ENCODE assay signal across 17 cellular contexts in the genomic region with DNA sequence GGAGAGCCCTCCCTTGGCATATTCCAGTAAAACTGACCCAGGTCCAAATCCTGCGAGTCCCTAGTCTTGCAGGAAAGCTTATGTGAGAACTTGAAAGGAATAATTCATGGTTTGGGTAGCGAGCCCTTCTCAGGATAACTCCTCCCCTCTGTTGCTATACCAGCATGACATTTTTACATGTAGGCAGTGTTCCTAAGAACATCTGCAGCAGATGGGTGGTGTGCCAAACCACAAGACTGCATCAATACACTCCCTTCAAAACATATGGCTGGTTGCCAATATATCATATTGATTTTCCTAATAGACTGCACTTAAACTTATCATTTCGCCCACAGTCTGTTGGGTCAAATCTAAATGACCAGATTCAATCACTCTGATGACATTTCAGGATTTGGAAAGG. TPM values are rescaled to one million over a fixed set of nuclear protein-coding genes. Genes with fewer than 3 reads are reported as not detected.
DNase-seq lines count a peak whose midpoint lies in the region; ATAC-seq and TF ChIP-seq lines count a peak whose summit lies in the region.
"Had no signal": no experiment of that assay in that cellular context is flagged by ENCODE, and none has a peak within 500 bp of the region (broad histone marks: within the 10 kb centered on the region; RNA-seq: fewer than 3 reads in every experiment).

No MANE protein-coding gene starts in this region.

- CTCF ChIA-PET in CD8-positive, alpha-beta T cell (lab: Charles Lee) = interaction anchor here (1.0 to 5.2 kb wide), 2 partner anchors 80 to 200 kb away, joined by 3 to 91 read pairs; no protein-coding TSS in a partner anchor
- CTCF ChIA-PET in CD8-positive, alpha-beta memory T cell (lab: Charles Lee) = no interaction called here

- H3K27me3 ChIP-seq in CD8-positive, alpha-beta T cell (ENCODE audit: insufficient read depth, low read length) = no peaks in the 10 kb centered on the region
- no peaks in the 10 kb centered on the region for H3K27me3 ChIP-seq in CD8-positive, alpha-beta memory T cell (ENCODE audit: insufficient read depth, low read length, poor library complexity, severe bottlenecking)
- H3K27me3 ChIP-seq: BE2C, right atrium auricular region, vagina had no signal

- ATAC-seq in left lobe of liver = peak; percentile 57
- ATAC-seq in CD8-positive, alpha-beta T cell = no peak
- no peak for ATAC-seq in HG03469 (IDR thresholded peaks at IDR 0.05; ENCODE audit: unreplicated experiment)
- ATAC-seq: natural killer cell treated with Interleukin-12 subunit alpha and Interleukin-12 subunit beta and Interleukin-15 and Interleukin-18, amount 100 ng/mL, for 72 hours had no signal

- H3K36me3 Mint-ChIP-seq in chondrocyte (ENCODE audit: low read depth) = peaks cover 13% of the 10 kb centered on the region
- H3K36me3 Mint-ChIP-seq in CD8-positive, alpha-beta T cell = peaks cover 73% of the 10 kb centered on the region
- peaks cover 9 to 77% (median 18%) of the 10 kb centered on the region in 3 donors for H3K36me3 Mint-ChIP-seq in CD8-positive, alpha-beta memory T cell

- H3K4me1 Mint-ChIP-seq in chondrocyte (ENCODE audit: low read depth) = peaks cover 24% of the 10 kb centered on the region
- peaks cover 9% of the 10 kb centered on the region for H3K4me1 Mint-ChIP-seq in CD8-positive, alpha-beta T cell (ENCODE audit: low read depth)
- H3K4me1 Mint-ChIP-seq in CD8-positive, alpha-beta memory T cell = peaks cover 5 to 21% (median 10%) of the 10 kb centered on the region in 3 donors

- TF ChIP-seq CTCF in chondrocyte (IDR thresholded peaks at IDR 0.05) = no peak
- no peak for TF ChIP-seq CTCF in CD8-positive, alpha-beta T cell (IDR thresholded peaks at IDR 0.05)

- no peak overlapping the region for H3K27ac Mint-ChIP-seq in chondrocyte (ENCODE audit: unreplicated experiment)
- H3K27ac Mint-ChIP-seq in CD8-positive, alpha-beta T cell = no peak overlapping the region
- no peak overlapping the region for H3K27ac Mint-ChIP-seq in CD8-positive, alpha-beta memory T cell
- H3K27ac Mint-ChIP-seq: activated B cell treated with CpG ODN at 0.5 μM for 24 hours; activated naive CD4-positive, alpha-beta T cell treated with anti-CD3 and anti-CD28 coated beads, Interleukin-2, amount 50 U/mL, for 24 hours; natural killer cell treated with Interleukin-12 subunit alpha and Interleukin-12 subunit beta and Interleukin-15 and Interleukin-18, amount 100 ng/mL, for 72 hours had no signal

- peaks cover 44% of the 10 kb centered on the region for H3K36me3 ChIP-seq in CD8-positive, alpha-beta T cell (ENCODE audit: insufficient read depth, low read length)
- peaks cover 27% of the 10 kb centered on the region for H3K36me3 ChIP-seq in CD8-positive, alpha-beta memory T cell (ENCODE audit: insufficient read depth, low read length)

- H3K4me1 ChIP-seq in CD8-positive, alpha-beta T cell (ENCODE audit: insufficient read depth, low read length) = no peaks in the 10 kb centered on the region
- H3K4me1 ChIP-seq in CD8-positive, alpha-beta memory T cell (ENCODE audit: insufficient read depth, low read length) = no peaks in the 10 kb centered on the region

- H3K9me3 ChIP-seq in CD8-positive, alpha-beta T cell (ENCODE audit: low read length) = no peaks in the 10 kb centered on the region
- H3K9me3 ChIP-seq in CD8-positive, alpha-beta memory T cell (ENCODE audit: low read length) = no peaks in the 10 kb centered on the region
- H3K9me3 ChIP-seq: BE2C, right atrium auricular region, vagina had no signal

- no peak overlapping the region for H3K4me3 ChIP-seq in CD8-positive, alpha-beta T cell (ENCODE audit: low read depth, low read length)
- H3K4me3 ChIP-seq in CD8-positive, alpha-beta memory T cell (ENCODE audit: low read length) = no peak overlapping the region
- H3K4me3 ChIP-seq: right atrium auricular region, vagina had no signal

- intact Hi-C loops in CD8-positive, alpha-beta T cell (cut with DNase I, micrococcal nuclease) = loop anchor here in 1 of 2 experiments (5.0 kb wide), 1 partner anchor 39 kb away; no protein-coding TSS in a partner anchor

- POLR2A ChIA-PET in CD8-positive, alpha-beta T cell (lab: Charles Lee) = no interaction called here
- POLR2A ChIA-PET in CD8-positive, alpha-beta memory T cell (lab: Charles Lee) = interaction anchor here (1.0 kb wide), 1 partner anchor 73 kb away, joined by 3 read pairs; a partner anchor contains a TSS

- no peak overlapping the region for H3K4me3 Mint-ChIP-seq in chondrocyte (ENCODE audit: unreplicated experiment)
- H3K4me3 Mint-ChIP-seq in CD8-positive, alpha-beta T cell = no peak overlapping the region
- H3K4me3 Mint-ChIP-seq in CD8-positive, alpha-beta memory T cell = no peak overlapping the region
- H3K4me3 Mint-ChIP-seq: activated B cell treated with CpG ODN at 0.5 μM for 24 hours; activated naive CD4-positive, alpha-beta T cell treated with anti-CD3 and anti-CD28 coated beads, Interleukin-2, amount 50 U/mL, for 24 hours; natural killer cell treated with Interleukin-12 subunit alpha and Interleukin-12 subunit beta and Interleukin-15 and Interleukin-18, amount 100 ng/mL, for 72 hours had no signal

- no peaks in the 10 kb centered on the region for H3K27me3 Mint-ChIP-seq in chondrocyte (ENCODE audit: low read depth)
- no peaks in the 10 kb centered on the region for H3K27me3 Mint-ChIP-seq in CD8-positive, alpha-beta T cell (ENCODE audit: low read depth)
- peaks cover 0 to 1% of the 10 kb centered on the region in 2 donors for H3K27me3 Mint-ChIP-seq in CD8-positive, alpha-beta memory T cell
- H3K27me3 Mint-ChIP-seq: activated B cell treated with CpG ODN at 0.5 μM for 24 hours; activated naive CD4-positive, alpha-beta T cell treated with anti-CD3 and anti-CD28 coated beads, Interleukin-2, amount 50 U/mL, for 24 hours; natural killer cell treated with Interleukin-12 subunit alpha and Interleukin-12 subunit beta and Interleukin-15 and Interleukin-18, amount 100 ng/mL, for 72 hours had no signal

- H3K27ac ChIP-seq in cingulate gyrus (ENCODE audit: low read depth, low read length) = peak overlapping the region; percentile 35
- no peak overlapping the region for H3K27ac ChIP-seq in CD8-positive, alpha-beta T cell (ENCODE audit: low read depth, low read length)
- H3K27ac ChIP-seq in CD8-positive, alpha-beta memory T cell (ENCODE audit: low read depth, low read length) = no peak overlapping the region
- H3K27ac ChIP-seq: right atrium auricular region had no signal

- DNase-seq in DMS153 (lab: John Stamatoyannopoulos, UW) = peak; percentile 24
- DNase-seq in NCI-H1105 (lab: John Stamatoyannopoulos, UW) = peak; percentile 35
- DNase-seq in left lobe of liver (ENCODE audit: low spot score) = no peak
- DNase-seq in chondrocyte (ENCODE audit: low spot score) = no peak
- no peak for DNase-seq in CD8-positive, alpha-beta T cell
- DNase-seq in CD8-positive, alpha-beta memory T cell = no peak
- DNase-seq: activated B cell treated with CpG ODN at 0.5 μM for 24 hours; BE2C; left cardiac atrium; NCI-H2227 treated with DMSO at 0.1 percent for 48 hours; stimulated activated naive CD4-positive, alpha-beta T cell treated with Interleukin-2 at 50 U/mL for 16 hours had no signal

- no peaks in the 10 kb centered on the region for H3K9me3 Mint-ChIP-seq in chondrocyte (ENCODE audit: low read depth)
- no peaks in the 10 kb centered on the region for H3K9me3 Mint-ChIP-seq in CD8-positive, alpha-beta T cell
- H3K9me3 Mint-ChIP-seq in CD8-positive, alpha-beta memory T cell = no peaks in the 10 kb centered on the region
- H3K9me3 Mint-ChIP-seq: activated B cell treated with CpG ODN at 0.5 μM for 24 hours; activated naive CD4-positive, alpha-beta T cell treated with anti-CD3 and anti-CD28 coated beads, Interleukin-2, amount 50 U/mL, for 24 hours; natural killer cell treated with Interleukin-12 subunit alpha and Interleukin-12 subunit beta and Interleukin-15 and Interleukin-18, amount 100 ng/mL, for 72 hours had no signal

RNA-seq across cellular contexts. Expression of a gene that starts 19.9 kb away (rescaled TPM):
- total RNA-seq in left lobe of liver (26.6 TPM), chondrocyte (51.3 to 65.5 TPM (median 56.8 TPM) in 3 replicates)
- 10 to 100 TPM; 82.6 to 87.2 TPM for total RNA-seq in CD8-positive, alpha-beta T cell
- total RNA-seq in CD8-positive, alpha-beta memory T cell = 100 to 1,000 TPM; 103 to 111 TPM
- 62.3 TPM for polyA plus RNA-seq in CD8-positive, alpha-beta memory T cell

RNA-seq across cellular contexts. Expression of a gene that starts 20.2 kb away (rescaled TPM):
- total RNA-seq in left lobe of liver (18.1 TPM), chondrocyte (38.9 to 48.7 TPM (median 42.6 TPM) in 3 replicates)
- total RNA-seq in CD8-positive, alpha-beta T cell = 10 to 100 TPM; 22.4 to 23.2 TPM
- 10 to 100 TPM; 33.3 to 36.6 TPM for total RNA-seq in CD8-positive, alpha-beta memory T cell
- polyA plus RNA-seq in CD8-positive, alpha-beta memory T cell = 41.0 TPM

Comparison
In these comparisons a context has a peak if more than half of its experiments do, and no peak if none do; other contexts are left out.
1. DNase-seq: peak in DMS153 (single experiment) and NCI-H1105 (single experiment); none in left lobe of liver (single experiment), chondrocyte (single experiment), CD8-positive, alpha-beta T cell (0 of 7) and CD8-positive, alpha-beta memory T cell (0 of 5).